In the genomic region with DNA sequence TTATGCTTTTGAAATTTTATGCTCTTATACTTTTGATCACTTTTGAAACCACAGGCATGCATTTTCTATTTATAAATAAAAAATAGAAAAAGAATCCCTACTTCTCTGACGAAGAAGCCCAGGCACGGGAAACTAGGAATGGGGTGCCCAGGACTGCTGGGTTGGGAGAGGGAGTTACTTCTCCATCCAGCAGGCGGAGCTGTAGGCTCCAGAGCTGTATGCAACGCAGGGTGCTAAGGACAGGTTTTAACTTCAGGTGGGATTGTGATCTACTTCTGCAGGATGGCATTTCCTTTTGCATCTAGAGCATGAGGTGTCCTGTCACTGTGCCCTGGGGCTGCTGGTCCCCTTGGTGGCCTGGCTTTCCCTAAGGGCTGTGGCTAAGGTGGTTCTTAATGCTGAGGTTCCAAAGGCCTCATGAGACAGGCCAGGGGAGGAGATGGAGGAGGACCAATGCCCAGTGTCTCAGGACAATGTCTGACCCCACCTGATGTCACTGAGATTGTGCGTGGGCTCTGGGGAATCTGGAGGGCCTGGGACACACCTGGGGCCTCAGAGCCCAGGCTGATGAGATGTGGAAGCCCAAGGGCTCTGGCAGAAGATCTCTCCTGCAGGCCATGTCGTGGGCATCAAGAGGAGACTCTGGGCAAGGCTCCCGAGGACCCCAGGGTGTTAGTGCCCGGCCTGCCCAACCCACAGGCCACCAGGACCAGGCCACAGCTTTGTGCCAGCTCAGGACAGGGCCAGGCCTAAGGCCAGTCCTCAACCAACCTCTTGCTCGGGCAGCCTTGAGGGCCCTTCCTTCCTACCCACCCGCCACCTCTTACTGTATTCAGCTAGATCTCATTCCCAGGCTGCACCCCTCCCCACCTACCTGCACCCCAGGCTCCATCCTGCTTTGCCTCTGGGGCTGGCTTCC, we compare ENCODE assay signal across 10 cellular contexts. TPM values are rescaled to one million over a fixed set of nuclear protein-coding genes. Genes with fewer than 3 reads are reported as not detected.
DNase-seq lines count a peak whose midpoint lies in the region; TF ChIP-seq lines count a peak whose summit lies in the region.
"Had no signal": no experiment of that assay in that cellular context is flagged by ENCODE, and none has a peak within 500 bp of the region (broad histone marks: within the 10 kb centered on the region; RNA-seq: fewer than 3 reads in every experiment).

No MANE protein-coding gene starts in this region.

- H2AFZ ChIP-seq in GM23248, result no peak overlapping the region

- H3K9ac ChIP-seq in GM23248, result no peak overlapping the region

- no peaks in the 10 kb centered on the region for H3K9me2 ChIP-seq in GM23248 (ENCODE audit: insufficient read depth)

- in situ Hi-C loops in GM23248 (cut with MboI), result loop anchor here (25.0 kb wide), 2 partner anchors 210 to 710 kb away; a partner anchor contains a TSS

- no peak overlapping the region for H3K4me3 ChIP-seq in GM23248
- H3K4me3 ChIP-seq in right atrium auricular region, result no peak overlapping the region

- no peak overlapping the region for H3K4me2 ChIP-seq in GM23248 (ENCODE audit: unreplicated experiment)

- H3K27ac ChIP-seq in GM23248 (no peak overlapping the region), right atrium auricular region (no peak overlapping the region)

- H3K4me1 ChIP-seq in GM23248 (ENCODE audit: insufficient read depth) (peaks cover 12% of the 10 kb centered on the region), right atrium auricular region (no peaks in the 10 kb centered on the region)

- H3K79me2 ChIP-seq in GM23248 (ENCODE audit: insufficient read depth), result no peaks in the 10 kb centered on the region

- H3F3A ChIP-seq in GM23248 (ENCODE audit: insufficient read depth), result peaks cover 5% of the 10 kb centered on the region; the same call in 1 of the 2 replicates

- H3K9me3 ChIP-seq in GM23248 (ENCODE audit: low read depth) (no peaks in the 10 kb centered on the region), right atrium auricular region (peaks cover 0 to 7% of the 10 kb centered on the region in 2 donors)

- H3K27me3 ChIP-seq in GM23248 (replicated peaks; ENCODE audit: insufficient read depth), result no peaks in the 10 kb centered on the region
- H3K27me3 ChIP-seq in right atrium auricular region, result no peaks in the 10 kb centered on the region

- no peaks in the 10 kb centered on the region for H4K20me1 ChIP-seq in GM23248 (ENCODE audit: insufficient read depth)

- H3K36me3 ChIP-seq in GM23248 (ENCODE audit: low read depth), result no peaks in the 10 kb centered on the region
- H3K36me3 ChIP-seq in right atrium auricular region, result no peaks in the 10 kb centered on the region

- DNase-seq in AG09319 (ENCODE audit: extremely low read depth, low read depth) (no peak), GM23248 (peak; percentile 35), SHP77 treated with DMSO at 0.1 percent for 48 hours (lab: John Stamatoyannopoulos, UW) (peak; percentile 21), right atrium auricular region (ENCODE audit: low spot score) (peak; percentile 38), C1 segment of cervical spinal cord (lab: John Stamatoyannopoulos, UW) (no peak), HCEC 1CT (no peak)
- no peak for DNase-seq in activated T-cell treated with anti-CD3 and anti-CD28 coated beads, Interleukin-2, amount 50 U/mL, for 1 hour
- no peak for DNase-seq in stimulated activated CD8-positive, alpha-beta memory T cell treated with anti-CD3 and anti-CD28 coated beads, Interleukin-4, amount 100 ng/mL, for 48 hours
- DNase-seq: activated CD4-positive, alpha-beta T cell treated with anti-CD3 and anti-CD28 coated beads, Interleukin-2, amount 50 U/mL, for 4 hours had no signal

- TF ChIP-seq CTCF in AG09319 (IDR thresholded peaks at IDR 0.05; ENCODE audit: low read depth, low read length), result peak; percentile 36
- TF ChIP-seq CTCF in right atrium auricular region (IDR thresholded peaks at IDR 0.05), result peak in 1 of 2 donors; percentile 17

- WGBS in GM23248 (ENCODE audit: low coverage in 1 of 2, low lambda C conversion rate in 2 of 2, missing lambda C conversion rate in 2 of 2), 2 experiments, result 83% methylated on average over 10 of the region's 10 CpGs

RNA-seq across cellular contexts. Expression of a gene that starts 0.5 kb away (rescaled TPM):
- not detected in 2 replicates for total RNA-seq in GM23248 (2014; rRNA removed; shearing (Covaris generic))
- not detected in 2 replicates for polyA plus RNA-seq in GM23248 (2016; fragmentation: Nextera tagmentation; extraction: Ambion mirVana)
- total RNA-seq in right atrium auricular region, result not detected
- total RNA-seq: dermis microvascular lymphatic vessel endothelial cell had no signal

RNA-seq across cellular contexts. Expression of a gene that starts 15.9 kb away (rescaled TPM):
- 1.3 TPM in 1 of 2 replicates, not detected in the other for total RNA-seq in GM23248 (2014; rRNA removed; shearing (Covaris generic))
- polyA plus RNA-seq in GM23248 (2016; fragmentation: Nextera tagmentation; extraction: Ambion mirVana), result 0.34 and 0.50 TPM in 2 replicates
- 1 to 10 TPM in 1 of 2 donors, not detected in 1; 1.6 TPM for total RNA-seq in right atrium auricular region
- total RNA-seq: dermis microvascular lymphatic vessel endothelial cell had no signal

RNA-seq across cellular contexts. Expression of a gene that starts 48.7 kb away (rescaled TPM):
- 29,310 and 34,986 TPM in 2 replicates for total RNA-seq in GM23248 (2014; rRNA removed; shearing (Covaris generic))
- polyA plus RNA-seq in GM23248 (2016; fragmentation: Nextera tagmentation; extraction: Ambion mirVana), result 17,437 and 17,601 TPM in 2 replicates
- total RNA-seq in right atrium auricular region, result 100 to 1,000 TPM; 122 to 251 TPM

Comparison
In these comparisons a context has a peak if more than half of its experiments do, and no peak if none do; other contexts are left out.
1. DNase-seq: peak in GM23248 (single experiment), SHP77 treated with DMSO at 0.1 percent for 48 hours (single experiment) and right atrium auricular region (single experiment); none in AG09319 (single experiment), activated T-cell treated with anti-CD3 and anti-CD28 coated beads, Interleukin-2, amount 50 U/mL, for 1 hour (single experiment), stimulated activated CD8-positive, alpha-beta memory T cell treated with anti-CD3 and anti-CD28 coated beads, Interleukin-4, amount 100 ng/mL, for 48 hours (single experiment), C1 segment of cervical spinal cord (0 of 14) and HCEC 1CT (single experiment).
2. RNA of a gene that starts 48.7 kb away (total RNA-seq): 29,310 to 34,986 TPM in GM23248; 122 to 251 TPM in right atrium auricular region; every median in the first group is over 100 times any median in the second.